In genomic region chr12:7130537-7130790, GRCh38 we compare ENCODE assay signal across 8 cellular contexts. TPM values are rescaled to one million over a fixed set of nuclear protein-coding genes. Genes with fewer than 3 reads are reported as not detected.
DNase-seq lines count a peak whose midpoint lies in the region; ATAC-seq and TF ChIP-seq lines count a peak whose summit lies in the region.

No MANE protein-coding gene starts in this region.

- DNase-seq in AG10803 (ENCODE audit: low read depth) = no peak
- DNase-seq in breast epithelium (ENCODE audit: low spot score in 2 of 2) = no peak
- no peak for DNase-seq in hippocampal formation (lab: John Stamatoyannopoulos, UW)
- no peak for DNase-seq in EL
- DNase-seq in AG20443 (ENCODE audit: low spot score) = no peak
- DNase-seq in hepatic stellate cell (ENCODE audit: low spot score) = no peak

- H3K27me3 ChIP-seq in breast epithelium = no peaks in the 10 kb centered on the region
- H3K27me3 ChIP-seq in mononuclear cell (ENCODE audit: insufficient read depth, low read length) = no peaks in the 10 kb centered on the region

- H3K4me3 ChIP-seq in AG10803 (ENCODE audit: low read length) (peak overlapping the region; percentile 59), breast epithelium (peak overlapping the region; percentile 48 to 90 (median 76)), mononuclear cell (ENCODE audit: low read length) (peak overlapping the region; percentile 52)

- H3K36me3 ChIP-seq in breast epithelium = no peaks in the 10 kb centered on the region

- TF ChIP-seq CTCF in AG10803 (conservative IDR thresholded peaks at IDR 0.05; ENCODE audit: low read length) (no peak), breast epithelium (IDR thresholded peaks at IDR 0.05) (no peak)

- intact Hi-C loops in breast epithelium (cut with DNase I; ENCODE audit: low total_unique reads) = no loop called here

- H3K27ac ChIP-seq in breast epithelium = peak overlapping the region; percentile 85 to 93

- TF ChIP-seq POLR2A in breast epithelium (IDR thresholded peaks at IDR 0.05) = no peak

- H3K9me3 ChIP-seq in breast epithelium = no peaks in the 10 kb centered on the region
- no peaks in the 10 kb centered on the region for H3K9me3 ChIP-seq in mononuclear cell (ENCODE audit: low read depth, low read length)

- no peaks in the 10 kb centered on the region for H3K4me1 ChIP-seq in breast epithelium
- H3K4me1 ChIP-seq in mononuclear cell (ENCODE audit: insufficient read depth, low read length) = peaks cover 20% of the 10 kb centered on the region

- peak; percentile 16 for ATAC-seq in HG03045 (IDR thresholded peaks at IDR 0.05; ENCODE audit: unreplicated experiment)

RNA-seq across cellular contexts. Expression of gene CLSTN3, which starts 0.3 kb away (rescaled TPM):
- total RNA-seq in breast epithelium (10 to 100 TPM; 23.9 to 58.7 (median 40.3) TPM), mononuclear cell (13.0 TPM)

RNA-seq across cellular contexts. Expression of gene RBP5, which starts 1.8 kb away (rescaled TPM):
- total RNA-seq in breast epithelium (1 to 10 TPM; 1.1 to 3.3 (median 2.9) TPM), mononuclear cell (not detected)

RNA-seq across cellular contexts. Expression of gene C1RL, which starts 21.4 kb away (rescaled TPM):
- 100 to 1,000 TPM in 2 of 3 donors, 10 to 100 TPM in 1; 80.6 to 138 (median 124) TPM for total RNA-seq in breast epithelium
- total RNA-seq in mononuclear cell = 10.6 TPM

RNA-seq across cellular contexts. Expression of gene C1R, which starts 38.2 kb away (rescaled TPM):
- total RNA-seq in breast epithelium = 100 to 1,000 TPM; 302 to 773 (median 582) TPM
- total RNA-seq in mononuclear cell = 1.4 TPM

RNA-seq across cellular contexts. Expression of gene PEX5, which starts 59.0 kb away (rescaled TPM):
- total RNA-seq in breast epithelium (10 to 100 TPM; 41.7 to 79.7 (median 62.6) TPM), mononuclear cell (11.9 TPM)
